Comparison of ENCODE assay signal across 16 cellular contexts in the genomic region with DNA sequence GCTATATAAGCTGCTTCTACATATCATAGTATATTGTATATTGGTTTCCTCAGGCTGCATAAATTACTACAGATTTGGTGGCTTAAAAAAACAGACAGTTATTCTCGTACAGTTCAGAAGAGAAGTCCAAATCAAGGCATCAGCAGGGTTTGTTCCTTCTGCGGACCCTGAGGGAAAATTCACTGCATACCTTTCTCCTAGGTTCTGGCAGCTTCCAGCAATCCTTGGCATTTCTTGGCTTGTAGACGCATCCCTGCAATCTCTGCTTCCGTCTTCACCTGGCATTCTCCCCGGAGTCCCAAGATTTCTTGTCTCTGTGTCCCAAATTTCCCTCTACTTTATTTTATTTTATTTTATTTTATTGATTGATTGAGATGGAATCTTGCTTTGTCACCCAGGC.
DNase-seq lines count a peak whose midpoint lies in the region; ATAC-seq and TF ChIP-seq lines count a peak whose summit lies in the region.
"Had no signal": no experiment of that assay in that cellular context is flagged by ENCODE, and none has a peak within 500 bp of the region (broad histone marks: within the 10 kb centered on the region; RNA-seq: fewer than 3 reads in every experiment).

No MANE protein-coding gene starts in this region.

- H3K9me3 ChIP-seq in HUES48 (ENCODE audit: control insufficient read depth, insufficient read depth, low read length), result peaks cover 6% of the 10 kb centered on the region
- peaks cover 0 to 8% of the 10 kb centered on the region in 2 donors for H3K9me3 ChIP-seq in neuronal stem cell (replicated peaks in 1 of 2; ENCODE audit: control insufficient read depth in 2 of 2, insufficient read depth in 1 of 2, low read depth in 1 of 2, low read length in 2 of 2)
- H3K9me3 ChIP-seq: BE2C had no signal

- H3K27me3 Mint-ChIP-seq in brain, result peaks cover 2% of the 10 kb centered on the region
- H3K27me3 Mint-ChIP-seq: CD4-positive, alpha-beta memory T cell had no signal

- peaks cover 2% of the 10 kb centered on the region for H3K79me1 ChIP-seq in neuronal stem cell (ENCODE audit: low read depth, low read length)

- H3K4me1 Mint-ChIP-seq in brain, result peaks cover 51% of the 10 kb centered on the region
- H3K4me1 Mint-ChIP-seq: CD4-positive, alpha-beta memory T cell had no signal

- H4K8ac ChIP-seq in neuronal stem cell (ENCODE audit: low read depth, low read length), result no peak overlapping the region

- H3K27me3 ChIP-seq in HUES48 (ENCODE audit: control insufficient read depth, insufficient read depth, low read length) (no peaks in the 10 kb centered on the region), foreskin keratinocyte (no peaks in the 10 kb centered on the region), neuronal stem cell (ENCODE audit: control insufficient read depth in 3 of 3, insufficient read depth in 3 of 3, low read depth in 1 of 3, low read length in 3 of 3) (no peaks in the 10 kb centered on the region)
- H3K27me3 ChIP-seq: BE2C had no signal

- H2BK120ac ChIP-seq in neuronal stem cell (ENCODE audit: low read depth, low read length), result no peak overlapping the region

- H3K4me1 ChIP-seq in HUES48 (ENCODE audit: control insufficient read depth, insufficient read depth, low read length) (peaks cover 18% of the 10 kb centered on the region), foreskin keratinocyte (peaks cover 17% of the 10 kb centered on the region), neuronal stem cell (ENCODE audit: control insufficient read depth in 2 of 2, insufficient read depth in 1 of 2, low read depth in 1 of 2, low read length in 2 of 2) (peaks cover 6 to 22% of the 10 kb centered on the region in 2 donors)

- H2AFZ ChIP-seq in neuronal stem cell (ENCODE audit: low read length), result no peak overlapping the region

- H2AK5ac ChIP-seq in neuronal stem cell (ENCODE audit: low read depth, low read length), result no peak overlapping the region

- H2BK15ac ChIP-seq in neuronal stem cell (ENCODE audit: low read length), result no peak overlapping the region

- no peak overlapping the region for H3K9ac ChIP-seq in HUES48 (ENCODE audit: low read depth, low read length)
- H3K9ac ChIP-seq in neuronal stem cell (ENCODE audit: low read depth, low read length, poor library complexity), result no peak overlapping the region

- no peak overlapping the region for H4K91ac ChIP-seq in neuronal stem cell (ENCODE audit: low read depth, low read length, poor library complexity)

- no peak overlapping the region for H2BK12ac ChIP-seq in neuronal stem cell (ENCODE audit: low read length)

- TF ChIP-seq CTCF in brain (conservative IDR thresholded peaks at IDR 0.05) (no peak), foreskin keratinocyte (conservative IDR thresholded peaks at IDR 0.05) (no peak)

- H3K14ac ChIP-seq in neuronal stem cell (ENCODE audit: low read length), result no peak overlapping the region

- no peak overlapping the region for H3K23ac ChIP-seq in neuronal stem cell (ENCODE audit: low read depth, low read length, poor library complexity)

- no peak overlapping the region for H3K4me3 Mint-ChIP-seq in brain
- H3K4me3 Mint-ChIP-seq: CD4-positive, alpha-beta memory T cell; H9 had no signal

- H3K9me3 Mint-ChIP-seq in brain, result peaks cover 0 to 5% (median 3%) of the 10 kb centered on the region in 5 experiments
- H3K9me3 Mint-ChIP-seq: CD4-positive, alpha-beta memory T cell had no signal

- WGBS in neuronal stem cell (ENCODE audit: extremely low coverage in 2 of 2, insufficient read length in 2 of 2, insufficient replicate concordance in 1 of 2), 2 donors, result no CpG with 5 or more reads among the region's 5 CpGs

- no peak overlapping the region for H3K4me2 ChIP-seq in neuronal stem cell (ENCODE audit: insufficient read depth, low read length, poor library complexity, severe bottlenecking)

- H3K27ac ChIP-seq in HUES48 (ENCODE audit: low read depth, low read length), result peak overlapping the region; percentile 51
- H3K27ac ChIP-seq in foreskin keratinocyte, result no peak overlapping the region
- H3K27ac ChIP-seq in neuronal stem cell (replicated peaks; ENCODE audit: low read length), result peak overlapping the region; percentile 19

- H3K36me3 ChIP-seq in HUES48 (ENCODE audit: control insufficient read depth, insufficient read depth, low read length) (no peaks in the 10 kb centered on the region; the same call in 1 of the 2 replicates), neuronal stem cell (replicated peaks in 1 of 2; ENCODE audit: control insufficient read depth in 2 of 2, insufficient read depth in 2 of 2, low read length in 2 of 2) (peaks cover 3 to 18% of the 10 kb centered on the region in 2 donors)
- H3K36me3 ChIP-seq: BE2C had no signal

- peak overlapping the region; percentile 5 for H3K18ac ChIP-seq in neuronal stem cell (ENCODE audit: low read length)

- peaks cover 17% of the 10 kb centered on the region for H3K36me3 Mint-ChIP-seq in brain
- H3K36me3 Mint-ChIP-seq: CD4-positive, alpha-beta memory T cell had no signal

- no peak overlapping the region for H3K4ac ChIP-seq in neuronal stem cell (ENCODE audit: low read length)

- DNase-seq in foreskin keratinocyte (peak; percentile 50 to 80), neuronal stem cell (ENCODE audit: low spot score) (no peak), NK-92 (lab: John Stamatoyannopoulos, UW; ENCODE audit: unreplicated experiment) (no peak), NCI-H2171 (lab: John Stamatoyannopoulos, UW) (no peak)
- DNase-seq: BE2C; CD4-positive, alpha-beta memory T cell; H9; NCI-H1092; NCI-H345; NCI-H526 treated with DMSO at 0.1 percent for 48 hours; PC-3; Right ventricle myocardium superior had no signal

- H3K4me3 ChIP-seq in HUES48 (ENCODE audit: low read depth, low read length), result no peak overlapping the region
- no peak overlapping the region for H3K4me3 ChIP-seq in neuronal stem cell (ENCODE audit: low read length in 2 of 2)

- no peak for ATAC-seq in foreskin keratinocyte
- ATAC-seq in HG03342 (IDR thresholded peaks at IDR 0.05; ENCODE audit: unreplicated experiment), result no peak
- no peak for ATAC-seq in HG02973 (IDR thresholded peaks at IDR 0.05; ENCODE audit: unreplicated experiment)
- ATAC-seq: PC-3 had no signal

- H2BK5ac ChIP-seq in neuronal stem cell (ENCODE audit: low read length), result no peak overlapping the region

- peak overlapping the region in 4 of 5 experiments; percentile 53 to 69 (median 62) for H3K27ac Mint-ChIP-seq in brain
- H3K27ac Mint-ChIP-seq: CD4-positive, alpha-beta memory T cell had no signal

Comparison
In these comparisons a context has a peak if more than half of its experiments do, and no peak if none do; other contexts are left out.
1. DNase-seq: peak in foreskin keratinocyte (2 of 2); none in neuronal stem cell (single experiment), NK-92 (single experiment) and NCI-H2171 (single experiment).